11 cellular contexts compared by ENCODE assay signal in the genomic region with DNA sequence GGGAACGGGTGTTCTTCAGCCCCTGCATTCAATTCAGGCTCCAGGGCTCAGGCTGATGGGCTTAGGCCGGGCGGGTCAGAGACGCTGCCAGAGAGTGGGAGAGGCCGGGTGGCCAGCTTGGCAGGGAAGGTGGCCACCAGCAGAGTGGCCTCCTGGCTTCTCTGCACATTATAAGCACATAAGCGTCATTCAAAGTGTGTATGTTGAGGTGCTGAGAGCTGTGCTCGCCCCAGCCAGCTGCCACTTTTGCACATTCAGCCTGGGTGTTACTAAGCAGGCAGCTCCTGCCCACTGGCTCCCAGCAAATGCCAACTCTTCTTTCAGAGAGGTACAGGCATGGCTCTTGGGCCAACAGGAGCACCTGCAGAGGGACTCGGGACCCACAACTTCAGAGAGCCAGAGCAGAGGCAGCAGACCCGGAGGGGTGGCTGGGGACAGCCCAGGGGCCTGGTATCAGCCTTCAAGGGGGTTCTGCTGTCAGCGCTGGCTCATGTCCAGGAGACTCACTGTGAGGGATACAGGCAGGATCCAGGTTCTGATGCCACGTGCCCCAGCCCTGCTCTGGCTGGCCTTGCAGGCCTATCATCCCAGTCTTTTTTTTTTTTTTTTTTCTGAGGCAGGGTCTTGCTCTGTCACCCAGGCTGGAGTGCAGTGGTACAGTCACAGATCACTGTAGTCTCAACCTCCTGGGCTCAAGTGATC. TPM values are rescaled to one million over a fixed set of nuclear protein-coding genes. Genes with fewer than 3 reads are reported as not detected.
DNase-seq lines count a peak whose midpoint lies in the region; ATAC-seq lines count a peak whose summit lies in the region.
"Had no signal": no experiment of that assay in that cellular context is flagged by ENCODE, and none has a peak within 500 bp of the region (broad histone marks: within the 10 kb centered on the region; RNA-seq: fewer than 3 reads in every experiment).

No MANE protein-coding gene starts in this region.

- H3K9me3 ChIP-seq in muscle layer of duodenum (ENCODE audit: control insufficient read depth in 1 of 2, low read length in 2 of 2), result no peaks in the 10 kb centered on the region

- intact Hi-C loops in Right ventricle myocardium superior (cut with DNase I) (no loop called here), cardiac septum (cut with DNase I) (no loop called here)

- H3K27me3 ChIP-seq in muscle layer of duodenum (ENCODE audit: low read depth, low read length), result no peaks in the 10 kb centered on the region

- H3K27ac ChIP-seq in cingulate gyrus (ENCODE audit: low read depth, low read length), result peak overlapping the region; percentile 98
- peak overlapping the region; percentile 75 for H3K27ac ChIP-seq in muscle layer of duodenum (ENCODE audit: low read length)

- DNase-seq in Right ventricle myocardium superior (peak; percentile 39), cardiac septum (ENCODE audit: low spot score) (no peak), DMS53 (lab: John Stamatoyannopoulos, UW) (no peak), NCI-H774 (lab: John Stamatoyannopoulos, UW) (no peak), SW480 (ENCODE audit: low spot score) (no peak)
- DNase-seq: activated naive CD4-positive, alpha-beta T cell treated with Interleukin-2 at 50 U/mL for 16 hours; left colon; WERI-Rb-1 had no signal

- ATAC-seq in Right ventricle myocardium superior (ENCODE audit: poor library complexity) (peak; percentile 6), GM19035 (IDR thresholded peaks at IDR 0.05; ENCODE audit: unreplicated experiment) (no peak)

- peak overlapping the region in 1 of 2 donors; percentile 0 for H3K4me3 ChIP-seq in muscle layer of duodenum (ENCODE audit: low read depth in 1 of 2, low read length in 2 of 2)

- peaks cover 11 to 87% of the 10 kb centered on the region in 2 donors for H3K4me1 ChIP-seq in muscle layer of duodenum (ENCODE audit: control insufficient read depth in 1 of 2, insufficient read depth in 2 of 2, low read length in 2 of 2)

- peaks cover 0 to 3% of the 10 kb centered on the region in 2 donors for H3K36me3 ChIP-seq in muscle layer of duodenum (ENCODE audit: control insufficient read depth in 1 of 2, insufficient read depth in 2 of 2, low read length in 2 of 2)

RNA-seq across cellular contexts. Expression of gene MTSS2, which starts 8.8 kb away (rescaled TPM):
- 74.1 TPM for total RNA-seq in Right ventricle myocardium superior
- 63.4 TPM for total RNA-seq in cardiac septum

RNA-seq across cellular contexts. Expression of gene IL34, which starts 48.3 kb away (rescaled TPM):
- total RNA-seq in Right ventricle myocardium superior (1.6 TPM), cardiac septum (1.2 TPM)
